In the genomic region with DNA sequence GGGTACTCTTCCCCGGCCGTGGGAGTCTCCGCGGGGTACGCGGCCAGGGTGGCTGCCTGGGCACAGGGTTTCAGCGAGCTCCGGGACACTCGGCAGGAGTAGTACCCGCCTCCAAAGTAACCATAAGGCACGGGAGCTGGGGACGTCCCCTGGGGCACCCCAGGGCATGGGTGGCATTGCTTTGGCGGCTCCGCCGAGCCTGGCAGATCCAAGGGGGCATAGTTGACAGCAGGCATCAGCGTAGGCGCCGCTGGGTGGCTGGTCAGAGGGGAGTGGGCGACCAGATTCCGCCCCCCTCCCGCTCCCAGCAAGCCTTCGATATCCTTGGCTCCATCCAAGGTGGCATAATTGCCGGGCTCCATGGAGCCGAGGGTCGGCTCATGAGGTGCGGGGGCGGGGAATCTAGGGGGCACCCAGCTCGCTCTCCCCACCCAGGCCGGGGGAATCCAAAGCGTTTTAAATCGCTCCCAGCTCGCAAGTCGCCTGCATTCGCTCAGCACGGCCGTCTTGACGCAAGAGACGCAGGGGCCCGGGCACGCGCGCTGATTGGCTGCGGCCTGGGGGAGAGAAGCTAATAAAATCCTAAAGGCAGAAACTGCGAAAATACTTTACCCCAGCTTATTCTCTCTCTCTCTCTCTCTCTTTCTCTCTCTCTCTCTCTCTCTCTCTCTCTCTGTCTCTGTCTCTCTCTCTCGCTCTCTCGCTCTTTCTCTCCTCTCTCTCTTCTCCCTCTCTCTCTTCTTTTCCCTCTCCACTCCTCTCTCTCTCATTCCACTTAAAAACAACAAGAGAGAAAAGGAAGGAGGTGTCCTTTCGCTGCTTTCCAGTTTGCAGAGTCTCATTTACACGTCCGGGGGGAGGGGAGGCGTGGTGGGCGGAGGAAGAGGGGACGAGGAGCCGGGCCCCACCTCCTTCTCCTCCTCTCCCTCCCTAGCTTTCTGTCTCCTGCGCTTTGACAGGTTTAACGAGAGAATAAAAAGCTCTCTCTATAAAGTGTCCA, we compare ENCODE assay signal across 8 cellular contexts. TPM values are rescaled to one million over a fixed set of nuclear protein-coding genes. Genes with fewer than 3 reads are reported as not detected.
DNase-seq lines count a peak whose midpoint lies in the region; ATAC-seq and TF ChIP-seq lines count a peak whose summit lies in the region.

Gene HOXB13, minus strand, starts transcription at position 519 of the 1,000 bp plus-strand sequence. Its CDS starts 157 bp downstream, at position 362.

- H3K36me3 Mint-ChIP-seq in activated naive CD8-positive, alpha-beta T cell treated with anti-CD3 and anti-CD28 coated beads for 36 hours = no peaks in the 10 kb centered on the region

- H3K36me3 ChIP-seq in vagina = no peaks in the 10 kb centered on the region

- peak within 1 kb of the TSS; percentile 10; the same call in 1 of the 2 replicates for H3K4me3 ChIP-seq in GM08714 (ENCODE audit: low read length)
- H3K4me3 ChIP-seq in vagina = peak within 1 kb of the TSS; percentile 38 to 47

- ATAC-seq in GM21367 (IDR thresholded peaks at IDR 0.05; ENCODE audit: unreplicated experiment) (no peak), HG03097 (IDR thresholded peaks at IDR 0.05; ENCODE audit: low FRiP score, unreplicated experiment) (no peak)

- H3K27ac Mint-ChIP-seq in activated naive CD8-positive, alpha-beta T cell treated with anti-CD3 and anti-CD28 coated beads for 36 hours = no peak within 1 kb of the TSS

- intact Hi-C loops in vagina (cut with DNase I) = loop anchor here (5.0 kb wide), 1 partner anchor 149 kb away; no protein-coding TSS in a partner anchor

- peaks cover 8% of the 10 kb centered on the region for H3K27me3 ChIP-seq in vagina

- peaks cover 32% of the 10 kb centered on the region for H3K4me1 Mint-ChIP-seq in activated naive CD8-positive, alpha-beta T cell treated with anti-CD3 and anti-CD28 coated beads for 36 hours

- DNase-seq in NCI-H460 (ENCODE audit: extremely low read depth, low read depth) = peak; percentile 65
- DNase-seq in activated naive CD8-positive, alpha-beta T cell treated with anti-CD3 and anti-CD28 coated beads for 36 hours = peak; percentile 51
- DNase-seq in lung microvascular endothelial cell (ENCODE audit: low read depth in 2 of 2) = peak; percentile 34 to 37
- no peak for DNase-seq in vagina (ENCODE audit: extremely low spot score in 2 of 2)
- no peak for DNase-seq in mesenteric fat pad (ENCODE audit: low spot score)

- no peak for TF ChIP-seq POLR2A in vagina (IDR thresholded peaks at IDR 0.05)

- peaks cover 41% of the 10 kb centered on the region for H3K4me1 ChIP-seq in vagina

- peak in 1 of 3 experiments; percentile 55 for TF ChIP-seq CTCF in vagina (IDR thresholded peaks at IDR 0.05)

- H3K27me3 Mint-ChIP-seq in activated naive CD8-positive, alpha-beta T cell treated with anti-CD3 and anti-CD28 coated beads for 36 hours = peaks cover 99% of the 10 kb centered on the region

- peak within 1 kb of the TSS; percentile 82 for H3K27ac ChIP-seq in vagina

- no peaks in the 10 kb centered on the region for H3K9me3 ChIP-seq in vagina

- peak within 1 kb of the TSS; percentile 71 for H3K4me3 Mint-ChIP-seq in activated naive CD8-positive, alpha-beta T cell treated with anti-CD3 and anti-CD28 coated beads for 36 hours

- no peaks in the 10 kb centered on the region for H3K9me3 Mint-ChIP-seq in activated naive CD8-positive, alpha-beta T cell treated with anti-CD3 and anti-CD28 coated beads for 36 hours

RNA-seq across cellular contexts. Expression of gene HOXB13, which starts in this region (rescaled TPM):
- 1.9 and 2.0 TPM in 2 replicates for total RNA-seq in NCI-H460 (2014; rRNA removed; shearing (Covaris generic))
- 0.99 and 1.7 TPM in 2 replicates for polyA plus RNA-seq in NCI-H460 (2014; cell fraction: nucleus; rRNA removed)
- total RNA-seq in activated naive CD8-positive, alpha-beta T cell treated with anti-CD3 and anti-CD28 coated beads for 36 hours = not detected
- total RNA-seq in lung microvascular endothelial cell = under 0.01 TPM in 1 of 2 replicates, not detected in the other
- total RNA-seq in vagina = 5.4 TPM
- not detected for total RNA-seq in mesenteric fat pad

Comparison
In these comparisons a context has a peak if more than half of its experiments do, and no peak if none do; other contexts are left out.
1. Peak in DNase-seq in activated naive CD8-positive, alpha-beta T cell treated with anti-CD3 and anti-CD28 coated beads for 36 hours; RNA of the gene not detected or under 1 TPM.
2. Peak in DNase-seq in lung microvascular endothelial cell; RNA of the gene not detected or under 1 TPM.